In genomic region chr3:173092038-173092437, GRCh38 we compare ENCODE assay signal across 2 cellular contexts.
TF ChIP-seq lines count a peak whose summit lies in the region.

No MANE protein-coding gene starts in this region.

TF ChIP-seq in H1, 55 proteins besides CTCF, POLR2A, EP300 and RAD21:
- no peak for TF ChIP-seq GTF2F1 (IDR thresholded peaks at IDR 0.05; ENCODE audit: borderline replicate concordance, low read depth, low read length)
- TF ChIP-seq, protein P1, sequence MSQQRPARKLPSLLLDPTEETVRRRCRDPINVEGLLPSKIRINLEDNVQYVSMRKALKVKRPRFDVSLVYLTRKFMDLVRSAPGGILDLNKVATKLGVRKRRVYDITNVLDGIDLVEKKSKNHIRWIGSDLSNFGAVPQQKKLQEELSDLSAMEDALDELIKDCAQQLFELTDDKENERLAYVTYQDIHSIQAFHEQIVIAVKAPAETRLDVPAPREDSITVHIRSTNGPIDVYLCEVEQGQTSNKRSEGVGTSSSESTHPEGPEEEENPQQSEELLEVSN (IDR thresholded peaks at IDR 0.05) = no peak
- no peak for TF ChIP-seq TEAD4 (IDR thresholded peaks at IDR 0.05; ENCODE audit: low read depth, low read length)
- no peak for TF ChIP-seq CREB1 (IDR thresholded peaks at IDR 0.05)
- TF ChIP-seq SP1 (IDR thresholded peaks at IDR 0.05; ENCODE audit: low read depth, low read length) = no peak
- TF ChIP-seq RXRA (IDR thresholded peaks at IDR 0.05; ENCODE audit: insufficient read depth, low read depth, low read length) = no peak

TF ChIP-seq in neural cell, 6 proteins besides CTCF, POLR2A, EP300 and RAD21:
- TF ChIP-seq EZH2 (IDR thresholded peaks at IDR 0.05; ENCODE audit: borderline replicate concordance, insufficient read depth, low read length, poor library complexity, severe bottlenecking) (no peak), REST (IDR thresholded peaks at IDR 0.05; ENCODE audit: borderline replicate concordance) (peak; percentile 64), POLR2AphosphoS5 (IDR thresholded peaks at IDR 0.05) (peak; percentile 72)
TF ChIP-seq in neural cell: peak in this region for 2.
